In genomic region chr3:9934993-9935392, GRCh38 we compare ENCODE assay signal across 11 cellular contexts. TPM values are rescaled to one million over a fixed set of nuclear protein-coding genes. Genes with fewer than 3 reads are reported as not detected.
DNase-seq lines count a peak whose midpoint lies in the region; ATAC-seq and TF ChIP-seq lines count a peak whose summit lies in the region.
"Had no signal": no experiment of that assay in that cellular context is flagged by ENCODE, and none has a peak within 500 bp of the region (broad histone marks: within the 10 kb centered on the region; RNA-seq: fewer than 3 reads in every experiment).

No MANE protein-coding gene starts in this region.

- H3K9me2 ChIP-seq in Karpas-422 (replicated peaks; ENCODE audit: insufficient read depth, low read length): no peaks in the 10 kb centered on the region
- H3K9me2 ChIP-seq in neural cell (ENCODE audit: insufficient read depth, low read length): no peaks in the 10 kb centered on the region

- no peak for TF ChIP-seq RAD21 in neural cell (conservative IDR thresholded peaks at IDR 0.05)

- no peak for TF ChIP-seq CTCF in brain (conservative IDR thresholded peaks at IDR 0.05)
- TF ChIP-seq CTCF in neural cell (IDR thresholded peaks at IDR 0.05; ENCODE audit: poor library complexity, severe bottlenecking): no peak

- H3K4me3 ChIP-seq in BLaER1: no peak overlapping the region
- H3K4me3 ChIP-seq in Karpas-422 (ENCODE audit: low read length): peak overlapping the region; percentile 86
- H3K4me3 ChIP-seq in neural cell (ENCODE audit: low read length): peak overlapping the region; percentile 86

- H3K27me3 ChIP-seq in BLaER1: no peaks in the 10 kb centered on the region
- no peaks in the 10 kb centered on the region for H3K27me3 ChIP-seq in Karpas-422 (ENCODE audit: low read length)
- H3K27me3 ChIP-seq in neural cell (ENCODE audit: insufficient read depth, low read depth, low read length): no peaks in the 10 kb centered on the region
- H3K27me3 ChIP-seq: testis had no signal

- intact Hi-C loops in left cardiac atrium (cut with DNase I): no loop called here

- peak overlapping the region; percentile 93 to 100 (median 98) for H3K4me3 Mint-ChIP-seq in brain

- H3K36me3 Mint-ChIP-seq in brain: peaks cover 43% of the 10 kb centered on the region

- TF ChIP-seq EP300 in neural cell (conservative IDR thresholded peaks at IDR 0.05; ENCODE audit: poor library complexity, severe bottlenecking): no peak

- H3K36me3 ChIP-seq in BLaER1 (peaks cover 41% of the 10 kb centered on the region), Karpas-422 (ENCODE audit: insufficient read depth, low read length) (peaks cover 6% of the 10 kb centered on the region; the same call in 1 of the 2 replicates), neural cell (ENCODE audit: insufficient read depth, low read length) (no peaks in the 10 kb centered on the region)

- H3K27me3 Mint-ChIP-seq in brain: peaks cover 7% of the 10 kb centered on the region

- H4K20me1 ChIP-seq in BLaER1: no peaks in the 10 kb centered on the region
- no peaks in the 10 kb centered on the region for H4K20me1 ChIP-seq in Karpas-422 (ENCODE audit: insufficient read depth, low read depth, low read length)
- no peaks in the 10 kb centered on the region for H4K20me1 ChIP-seq in neural cell (ENCODE audit: insufficient read depth)

- H3K27ac Mint-ChIP-seq in brain: peak overlapping the region in 4 of 5 experiments; percentile 93 to 99 (median 98)

- DNase-seq in Karpas-422 (no peak), HT-29 (ENCODE audit: low spot score) (no peak), left cardiac atrium (no peak)
- DNase-seq: activated CD8-positive, alpha-beta memory T cell treated with anti-CD3 and anti-CD28 coated beads for 24 hours; Kasumi-1; testis had no signal

- H2AFZ ChIP-seq in Karpas-422 (ENCODE audit: low read length) (no peak overlapping the region), neural cell (ENCODE audit: low read depth, low read length) (no peak overlapping the region)

- H3K79me2 ChIP-seq in Karpas-422 (ENCODE audit: low read length) (peaks cover 15% of the 10 kb centered on the region), neural cell (replicated peaks; ENCODE audit: insufficient read depth, low read length) (no peaks in the 10 kb centered on the region)

- H3K4me1 Mint-ChIP-seq in brain: peaks cover 37% of the 10 kb centered on the region

- H3K9ac ChIP-seq in BLaER1 (peak overlapping the region; percentile 88; the same call in 1 of the 2 replicates), Karpas-422 (ENCODE audit: low read length) (peak overlapping the region; percentile 83), neural cell (ENCODE audit: low read length) (no peak overlapping the region)

- no peaks in the 10 kb centered on the region for H3F3A ChIP-seq in neural cell (ENCODE audit: insufficient read depth, low read length, poor library complexity, severe bottlenecking)

- H3K4me1 ChIP-seq in BLaER1 (peaks cover 29% of the 10 kb centered on the region), Karpas-422 (ENCODE audit: low read length) (peaks cover 27% of the 10 kb centered on the region)

- H3K4me2 ChIP-seq in BLaER1 (peak overlapping the region; percentile 99), Karpas-422 (ENCODE audit: low read depth, low read length, poor library complexity, severe bottlenecking) (peak overlapping the region; percentile 98), neural cell (ENCODE audit: low read length) (no peak overlapping the region)

- peak overlapping the region; percentile 92; the same call in 1 of the 2 replicates for H3K27ac ChIP-seq in BLaER1
- H3K27ac ChIP-seq in Karpas-422 (ENCODE audit: low read length): no peak overlapping the region
- H3K27ac ChIP-seq in neural cell (ENCODE audit: low read length): no peak overlapping the region
- H3K27ac ChIP-seq: testis had no signal

- H3K9me3 ChIP-seq in BLaER1: no peaks in the 10 kb centered on the region
- no peaks in the 10 kb centered on the region for H3K9me3 ChIP-seq in Karpas-422 (ENCODE audit: low read length)
- H3K9me3 ChIP-seq in neural cell (ENCODE audit: low read length): no peaks in the 10 kb centered on the region
- H3K9me3 ChIP-seq: testis had no signal

- H3K9me3 Mint-ChIP-seq in brain: no peaks in the 10 kb centered on the region

- ATAC-seq in GM21423 (IDR thresholded peaks at IDR 0.05; ENCODE audit: unreplicated experiment): no peak
- ATAC-seq in HG03159 (IDR thresholded peaks at IDR 0.05; ENCODE audit: unreplicated experiment): no peak
- no peak for ATAC-seq in left cardiac atrium

TF ChIP-seq in neural cell, 6 proteins besides CTCF, POLR2A, EP300 and RAD21:
- no peak for TF ChIP-seq TAF1 (IDR thresholded peaks at IDR 0.05; ENCODE audit: low read depth)
- no peak for TF ChIP-seq SMC3 (conservative IDR thresholded peaks at IDR 0.05; ENCODE audit: poor library complexity)
- TF ChIP-seq EZH2 (IDR thresholded peaks at IDR 0.05; ENCODE audit: borderline replicate concordance, insufficient read depth, low read length, poor library complexity, severe bottlenecking): no peak
- TF ChIP-seq, protein P1, sequence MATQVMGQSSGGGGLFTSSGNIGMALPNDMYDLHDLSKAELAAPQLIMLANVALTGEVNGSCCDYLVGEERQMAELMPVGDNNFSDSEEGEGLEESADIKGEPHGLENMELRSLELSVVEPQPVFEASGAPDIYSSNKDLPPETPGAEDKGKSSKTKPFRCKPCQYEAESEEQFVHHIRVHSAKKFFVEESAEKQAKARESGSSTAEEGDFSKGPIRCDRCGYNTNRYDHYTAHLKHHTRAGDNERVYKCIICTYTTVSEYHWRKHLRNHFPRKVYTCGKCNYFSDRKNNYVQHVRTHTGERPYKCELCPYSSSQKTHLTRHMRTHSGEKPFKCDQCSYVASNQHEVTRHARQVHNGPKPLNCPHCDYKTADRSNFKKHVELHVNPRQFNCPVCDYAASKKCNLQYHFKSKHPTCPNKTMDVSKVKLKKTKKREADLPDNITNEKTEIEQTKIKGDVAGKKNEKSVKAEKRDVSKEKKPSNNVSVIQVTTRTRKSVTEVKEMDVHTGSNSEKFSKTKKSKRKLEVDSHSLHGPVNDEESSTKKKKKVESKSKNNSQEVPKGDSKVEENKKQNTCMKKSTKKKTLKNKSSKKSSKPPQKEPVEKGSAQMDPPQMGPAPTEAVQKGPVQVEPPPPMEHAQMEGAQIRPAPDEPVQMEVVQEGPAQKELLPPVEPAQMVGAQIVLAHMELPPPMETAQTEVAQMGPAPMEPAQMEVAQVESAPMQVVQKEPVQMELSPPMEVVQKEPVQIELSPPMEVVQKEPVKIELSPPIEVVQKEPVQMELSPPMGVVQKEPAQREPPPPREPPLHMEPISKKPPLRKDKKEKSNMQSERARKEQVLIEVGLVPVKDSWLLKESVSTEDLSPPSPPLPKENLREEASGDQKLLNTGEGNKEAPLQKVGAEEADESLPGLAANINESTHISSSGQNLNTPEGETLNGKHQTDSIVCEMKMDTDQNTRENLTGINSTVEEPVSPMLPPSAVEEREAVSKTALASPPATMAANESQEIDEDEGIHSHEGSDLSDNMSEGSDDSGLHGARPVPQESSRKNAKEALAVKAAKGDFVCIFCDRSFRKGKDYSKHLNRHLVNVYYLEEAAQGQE (IDR thresholded peaks at IDR 0.05; ENCODE audit: borderline replicate concordance): no peak
- TF ChIP-seq POLR2AphosphoS5 (IDR thresholded peaks at IDR 0.05): no peak
- TF ChIP-seq MXI1 (conservative IDR thresholded peaks at IDR 0.05; ENCODE audit: poor library complexity, severe bottlenecking): no peak

RNA-seq across cellular contexts. Expression of gene CRELD1, which starts 1.4 kb away (rescaled TPM):
- 5.6 and 33.7 TPM in 2 replicates for total RNA-seq in Karpas-422 (2014; rRNA removed; shearing (Covaris generic); ENCODE audit: low replicate concordance)
- polyA plus RNA-seq in brain (ENCODE audit: insufficient read depth, low read depth, low replicate concordance): 32.3 TPM
- 48.9 and 59.8 TPM in 2 replicates for polyA plus RNA-seq in neural cell
- 28.8 and 31.2 TPM in 2 replicates for polyA minus RNA-seq in neural cell
- total RNA-seq in HT-29 (2014; rRNA removed; shearing (Covaris generic)): 10.4 and 12.9 TPM in 2 replicates
- 10 to 100 TPM; 47.4 to 59.8 TPM for total RNA-seq in left cardiac atrium

RNA-seq across cellular contexts. Expression of gene PRRT3, which starts 17.2 kb away (rescaled TPM):
- 1.0 and 2.1 TPM in 2 replicates for total RNA-seq in Karpas-422 (2014; rRNA removed; shearing (Covaris generic); ENCODE audit: low replicate concordance)
- polyA plus RNA-seq in brain (ENCODE audit: insufficient read depth, low read depth, low replicate concordance): 8.4 TPM
- polyA plus RNA-seq in neural cell: 2.9 and 4.3 TPM in 2 replicates
- polyA minus RNA-seq in neural cell: 10.0 and 11.7 TPM in 2 replicates
- total RNA-seq in HT-29 (2014; rRNA removed; shearing (Covaris generic)): 0.65 and 0.89 TPM in 2 replicates
- 1 to 10 TPM in 1 of 2 donors, under 1 TPM in 1; 0.97 to 1.4 TPM for total RNA-seq in left cardiac atrium

RNA-seq across cellular contexts. Expression of gene IL17RC, which starts 18.1 kb away (rescaled TPM):
- total RNA-seq in Karpas-422 (2014; rRNA removed; shearing (Covaris generic); ENCODE audit: low replicate concordance): 0.54 and 2.5 TPM in 2 replicates
- polyA plus RNA-seq in brain (ENCODE audit: insufficient read depth, low read depth, low replicate concordance) (22.7 TPM), neural cell (0.54 TPM in 1 of 2 replicates, not detected in the other)
- polyA minus RNA-seq in neural cell: not detected in 2 replicates
- total RNA-seq in HT-29 (2014; rRNA removed; shearing (Covaris generic)): 18.6 and 23.4 TPM in 2 replicates
- 10 to 100 TPM; 33.2 to 34.6 TPM for total RNA-seq in left cardiac atrium

RNA-seq across cellular contexts. Expression of gene IL17RE, which starts 32.3 kb away (rescaled TPM):
- total RNA-seq in Karpas-422 (2014; rRNA removed; shearing (Covaris generic); ENCODE audit: low replicate concordance): not detected in 2 replicates
- polyA plus RNA-seq in brain (ENCODE audit: insufficient read depth, low read depth, low replicate concordance): 1.6 TPM
- 0.52 TPM in 1 of 2 replicates, not detected in the other for polyA plus RNA-seq in neural cell
- polyA minus RNA-seq in neural cell: 2.3 TPM in 1 of 2 replicates, not detected in the other
- total RNA-seq in HT-29 (2014; rRNA removed; shearing (Covaris generic)): 13.4 and 17.0 TPM in 2 replicates
- total RNA-seq in left cardiac atrium: 1 to 10 TPM; 1.8 to 2.2 TPM

RNA-seq across cellular contexts. Expression of gene JAGN1, which starts 44.6 kb away (rescaled TPM):
- 33.5 and 39.2 TPM in 2 replicates for total RNA-seq in Karpas-422 (2014; rRNA removed; shearing (Covaris generic); ENCODE audit: low replicate concordance)
- polyA plus RNA-seq in brain (ENCODE audit: insufficient read depth, low read depth, low replicate concordance): 21.2 TPM
- 22.5 and 26.5 TPM in 2 replicates for polyA plus RNA-seq in neural cell
- polyA minus RNA-seq in neural cell: 20.1 and 20.5 TPM in 2 replicates
- 24.0 and 26.0 TPM in 2 replicates for total RNA-seq in HT-29 (2014; rRNA removed; shearing (Covaris generic))
- 10 to 100 TPM; 20.7 to 25.6 TPM for total RNA-seq in left cardiac atrium
